In genomic region chr19:47564081-47564480, GRCh38 we compare ENCODE assay signal across 1 cellular context.
TF ChIP-seq lines count a peak whose summit lies in the region.

No MANE protein-coding gene starts in this region.

TF ChIP-seq in HepG2, 621 proteins besides CTCF, POLR2A, EP300 and RAD21 (continued from another document and continues in another):
- TF ChIP-seq ZBTB40 (IDR thresholded peaks at IDR 0.05), result no peak
- TF ChIP-seq ZBTB40 (CRISPR knock-in tag; IDR thresholded peaks at IDR 0.05), result no peak
- no peak for TF ChIP-seq ESRRA (CRISPR knock-in tag; IDR thresholded peaks at IDR 0.05; ENCODE audit: low read depth)
- TF ChIP-seq HNF4A (CRISPR knock-in tag; IDR thresholded peaks at IDR 0.05), result peak; percentile 88
- TF ChIP-seq, protein P1, sequence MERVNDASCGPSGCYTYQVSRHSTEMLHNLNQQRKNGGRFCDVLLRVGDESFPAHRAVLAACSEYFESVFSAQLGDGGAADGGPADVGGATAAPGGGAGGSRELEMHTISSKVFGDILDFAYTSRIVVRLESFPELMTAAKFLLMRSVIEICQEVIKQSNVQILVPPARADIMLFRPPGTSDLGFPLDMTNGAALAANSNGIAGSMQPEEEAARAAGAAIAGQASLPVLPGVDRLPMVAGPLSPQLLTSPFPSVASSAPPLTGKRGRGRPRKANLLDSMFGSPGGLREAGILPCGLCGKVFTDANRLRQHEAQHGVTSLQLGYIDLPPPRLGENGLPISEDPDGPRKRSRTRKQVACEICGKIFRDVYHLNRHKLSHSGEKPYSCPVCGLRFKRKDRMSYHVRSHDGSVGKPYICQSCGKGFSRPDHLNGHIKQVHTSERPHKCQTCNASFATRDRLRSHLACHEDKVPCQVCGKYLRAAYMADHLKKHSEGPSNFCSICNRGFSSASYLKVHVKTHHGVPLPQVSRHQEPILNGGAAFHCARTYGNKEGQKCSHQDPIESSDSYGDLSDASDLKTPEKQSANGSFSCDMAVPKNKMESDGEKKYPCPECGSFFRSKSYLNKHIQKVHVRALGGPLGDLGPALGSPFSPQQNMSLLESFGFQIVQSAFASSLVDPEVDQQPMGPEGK (CRISPR knock-in tag; IDR thresholded peaks at IDR 0.05), result peak; percentile 36; the same call in 1 of the 2 replicates
- no peak for TF ChIP-seq ZNF841 (CRISPR knock-in tag; IDR thresholded peaks at IDR 0.05; ENCODE audit: borderline replicate concordance)
- no peak for TF ChIP-seq NR2F2 (IDR thresholded peaks at IDR 0.05; ENCODE audit: borderline replicate concordance, low read depth)
- TF ChIP-seq ETV5 (CRISPR knock-in tag; IDR thresholded peaks at IDR 0.05; ENCODE audit: borderline replicate concordance), result peak; percentile 28; the same call in 1 of the 2 replicates
- TF ChIP-seq SIX4 (CRISPR knock-in tag; IDR thresholded peaks at IDR 0.05), result peak; percentile 86; the same call in 1 of the 2 replicates
- TF ChIP-seq ZSCAN22 (CRISPR knock-in tag; IDR thresholded peaks at IDR 0.05), result no peak
- TF ChIP-seq, protein P2, sequence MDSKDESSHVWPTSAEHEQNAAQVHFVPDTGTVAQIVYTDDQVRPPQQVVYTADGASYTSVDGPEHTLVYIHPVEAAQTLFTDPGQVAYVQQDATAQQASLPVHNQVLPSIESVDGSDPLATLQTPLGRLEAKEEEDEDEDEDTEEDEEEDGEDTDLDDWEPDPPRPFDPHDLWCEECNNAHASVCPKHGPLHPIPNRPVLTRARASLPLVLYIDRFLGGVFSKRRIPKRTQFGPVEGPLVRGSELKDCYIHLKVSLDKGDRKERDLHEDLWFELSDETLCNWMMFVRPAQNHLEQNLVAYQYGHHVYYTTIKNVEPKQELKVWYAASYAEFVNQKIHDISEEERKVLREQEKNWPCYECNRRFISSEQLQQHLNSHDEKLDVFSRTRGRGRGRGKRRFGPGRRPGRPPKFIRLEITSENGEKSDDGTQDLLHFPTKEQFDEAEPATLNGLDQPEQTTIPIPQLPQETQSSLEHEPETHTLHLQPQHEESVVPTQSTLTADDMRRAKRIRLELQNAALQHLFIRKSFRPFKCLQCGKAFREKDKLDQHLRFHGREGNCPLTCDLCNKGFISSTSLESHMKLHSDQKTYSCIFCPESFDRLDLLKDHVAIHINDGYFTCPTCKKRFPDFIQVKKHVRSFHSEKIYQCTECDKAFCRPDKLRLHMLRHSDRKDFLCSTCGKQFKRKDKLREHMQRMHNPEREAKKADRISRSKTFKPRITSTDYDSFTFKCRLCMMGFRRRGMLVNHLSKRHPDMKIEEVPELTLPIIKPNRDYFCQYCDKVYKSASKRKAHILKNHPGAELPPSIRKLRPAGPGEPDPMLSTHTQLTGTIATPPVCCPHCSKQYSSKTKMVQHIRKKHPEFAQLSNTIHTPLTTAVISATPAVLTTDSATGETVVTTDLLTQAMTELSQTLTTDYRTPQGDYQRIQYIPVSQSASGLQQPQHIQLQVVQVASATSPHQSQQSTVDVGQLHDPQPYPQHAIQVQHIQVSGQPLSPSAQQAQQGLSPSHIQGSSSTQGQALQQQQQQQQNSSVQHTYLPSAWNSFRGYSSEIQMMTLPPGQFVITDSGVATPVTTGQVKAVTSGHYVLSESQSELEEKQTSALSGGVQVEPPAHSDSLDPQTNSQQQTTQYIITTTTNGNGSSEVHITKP (CRISPR knock-in tag; IDR thresholded peaks at IDR 0.05; ENCODE audit: low read depth), result no peak
- TF ChIP-seq, protein P3, sequence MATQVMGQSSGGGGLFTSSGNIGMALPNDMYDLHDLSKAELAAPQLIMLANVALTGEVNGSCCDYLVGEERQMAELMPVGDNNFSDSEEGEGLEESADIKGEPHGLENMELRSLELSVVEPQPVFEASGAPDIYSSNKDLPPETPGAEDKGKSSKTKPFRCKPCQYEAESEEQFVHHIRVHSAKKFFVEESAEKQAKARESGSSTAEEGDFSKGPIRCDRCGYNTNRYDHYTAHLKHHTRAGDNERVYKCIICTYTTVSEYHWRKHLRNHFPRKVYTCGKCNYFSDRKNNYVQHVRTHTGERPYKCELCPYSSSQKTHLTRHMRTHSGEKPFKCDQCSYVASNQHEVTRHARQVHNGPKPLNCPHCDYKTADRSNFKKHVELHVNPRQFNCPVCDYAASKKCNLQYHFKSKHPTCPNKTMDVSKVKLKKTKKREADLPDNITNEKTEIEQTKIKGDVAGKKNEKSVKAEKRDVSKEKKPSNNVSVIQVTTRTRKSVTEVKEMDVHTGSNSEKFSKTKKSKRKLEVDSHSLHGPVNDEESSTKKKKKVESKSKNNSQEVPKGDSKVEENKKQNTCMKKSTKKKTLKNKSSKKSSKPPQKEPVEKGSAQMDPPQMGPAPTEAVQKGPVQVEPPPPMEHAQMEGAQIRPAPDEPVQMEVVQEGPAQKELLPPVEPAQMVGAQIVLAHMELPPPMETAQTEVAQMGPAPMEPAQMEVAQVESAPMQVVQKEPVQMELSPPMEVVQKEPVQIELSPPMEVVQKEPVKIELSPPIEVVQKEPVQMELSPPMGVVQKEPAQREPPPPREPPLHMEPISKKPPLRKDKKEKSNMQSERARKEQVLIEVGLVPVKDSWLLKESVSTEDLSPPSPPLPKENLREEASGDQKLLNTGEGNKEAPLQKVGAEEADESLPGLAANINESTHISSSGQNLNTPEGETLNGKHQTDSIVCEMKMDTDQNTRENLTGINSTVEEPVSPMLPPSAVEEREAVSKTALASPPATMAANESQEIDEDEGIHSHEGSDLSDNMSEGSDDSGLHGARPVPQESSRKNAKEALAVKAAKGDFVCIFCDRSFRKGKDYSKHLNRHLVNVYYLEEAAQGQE (IDR thresholded peaks at IDR 0.05; ENCODE audit: borderline replicate concordance in 1 of 2, low read depth in 1 of 2, low read length in 2 of 2), result no peak
- TF ChIP-seq, protein P4, sequence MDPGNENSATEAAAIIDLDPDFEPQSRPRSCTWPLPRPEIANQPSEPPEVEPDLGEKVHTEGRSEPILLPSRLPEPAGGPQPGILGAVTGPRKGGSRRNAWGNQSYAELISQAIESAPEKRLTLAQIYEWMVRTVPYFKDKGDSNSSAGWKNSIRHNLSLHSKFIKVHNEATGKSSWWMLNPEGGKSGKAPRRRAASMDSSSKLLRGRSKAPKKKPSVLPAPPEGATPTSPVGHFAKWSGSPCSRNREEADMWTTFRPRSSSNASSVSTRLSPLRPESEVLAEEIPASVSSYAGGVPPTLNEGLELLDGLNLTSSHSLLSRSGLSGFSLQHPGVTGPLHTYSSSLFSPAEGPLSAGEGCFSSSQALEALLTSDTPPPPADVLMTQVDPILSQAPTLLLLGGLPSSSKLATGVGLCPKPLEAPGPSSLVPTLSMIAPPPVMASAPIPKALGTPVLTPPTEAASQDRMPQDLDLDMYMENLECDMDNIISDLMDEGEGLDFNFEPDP (CRISPR knock-in tag; conservative IDR thresholded peaks at IDR 0.05), result no peak
- TF ChIP-seq SAP130 (CRISPR knock-in tag; IDR thresholded peaks at IDR 0.05; ENCODE audit: low read depth), result peak; percentile 41; the same call in 1 of the 2 replicates
- no peak for TF ChIP-seq NFAT5 (CRISPR knock-in tag; IDR thresholded peaks at IDR 0.05)
- no peak for TF ChIP-seq MNT (IDR thresholded peaks at IDR 0.05)
- no peak for TF ChIP-seq ZNF883 (CRISPR knock-in tag; IDR thresholded peaks at IDR 0.05; ENCODE audit: not compliant biosample characterization)
- peak; percentile 75 for TF ChIP-seq FOXA3 (CRISPR knock-in tag; IDR thresholded peaks at IDR 0.05)
- no peak for TF ChIP-seq ZNF33A (CRISPR knock-in tag; IDR thresholded peaks at IDR 0.05; ENCODE audit: borderline replicate concordance)
- TF ChIP-seq PHF21A (CRISPR knock-in tag; IDR thresholded peaks at IDR 0.05), result peak; percentile 50; the same call in 1 of the 2 replicates
- TF ChIP-seq HDAC1 (CRISPR knock-in tag; IDR thresholded peaks at IDR 0.05), result peak; percentile 23; the same call in 1 of the 2 replicates
- no peak for TF ChIP-seq ZNF256 (CRISPR knock-in tag; conservative IDR thresholded peaks at IDR 0.05)
- TF ChIP-seq HDAC2 (CRISPR knock-in tag; IDR thresholded peaks at IDR 0.05), result peak; percentile 42; the same call in 1 of the 2 replicates
